1 cellular context compared by ENCODE assay signal in genomic region chr19:17451820-17452219, GRCh38.
TF ChIP-seq lines count a peak whose summit lies in the region.

No MANE protein-coding gene starts in this region.

TF ChIP-seq in K562, 482 proteins besides CTCF, POLR2A, EP300 and RAD21:
- TF ChIP-seq BCOR (IDR thresholded peaks at IDR 0.05) (peak; percentile 88), RBM25 (IDR thresholded peaks at IDR 0.05; ENCODE audit: low read depth, low read length, severe bottlenecking) (peak; percentile 74), HDAC2 (IDR thresholded peaks at IDR 0.05) (peak; percentile 54; the same call in 1 of the 2 replicates), SUPT5H (IDR thresholded peaks at IDR 0.05) (no peak), HINFP (tag; conservative IDR thresholded peaks at IDR 0.05; ENCODE audit: low read depth) (no peak), ZNF830 (CRISPR knock-in tag; IDR thresholded peaks at IDR 0.05) (no peak), KDM1A (IDR thresholded peaks at IDR 0.05) (peak; percentile 55 to 67; a peak in 3 of 4 replicates), ZFP36 (IDR thresholded peaks at IDR 0.05; ENCODE audit: low read depth, low read length, partially characterized antibody) (peak; percentile 72), ZNF740 (CRISPR knock-in tag; IDR thresholded peaks at IDR 0.05) (no peak), ZNF740 (tag; IDR thresholded peaks at IDR 0.05) (no peak), ZNF121 (CRISPR knock-in tag; conservative IDR thresholded peaks at IDR 0.05) (peak; percentile 68), SMARCA5 (IDR thresholded peaks at IDR 0.05) (0 out of 2 replicates have a peak, but pooled peaks have one; percentile 58), HDAC6 (IDR thresholded peaks at IDR 0.05; ENCODE audit: low read depth, low read length) (no peak), KDM2B (CRISPR knock-in tag; IDR thresholded peaks at IDR 0.05) (no peak)
